ENCODE assay signal across 23 cellular contexts in the genomic region with DNA sequence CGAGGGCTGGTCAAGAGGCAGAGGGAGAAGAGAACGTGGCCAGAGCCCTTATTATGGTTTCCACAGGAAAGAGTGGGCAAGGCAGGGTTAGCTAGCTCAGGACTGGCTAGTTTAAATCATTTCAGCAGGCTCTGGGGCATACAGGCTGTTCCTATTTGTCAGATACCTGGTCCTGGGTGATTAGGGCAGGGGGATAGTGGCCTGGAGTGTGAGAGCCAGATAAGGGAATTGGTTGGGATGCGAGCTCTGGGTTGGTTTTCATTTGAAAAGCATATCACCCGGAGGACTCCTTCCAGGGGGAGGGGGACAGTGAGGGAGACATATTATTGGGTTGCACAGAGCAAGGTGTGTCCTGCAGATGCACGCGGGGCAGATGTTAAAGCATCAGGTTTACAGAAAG.
DNase-seq lines count a peak whose midpoint lies in the region; ATAC-seq and TF ChIP-seq lines count a peak whose summit lies in the region.
"Had no signal": no experiment of that assay in that cellular context is flagged by ENCODE, and none has a peak within 500 bp of the region (broad histone marks: within the 10 kb centered on the region; RNA-seq: fewer than 3 reads in every experiment).

No MANE protein-coding gene starts in this region.

- peaks cover 26% of the 10 kb centered on the region for H3K4me1 Mint-ChIP-seq in dendritic cell treated with granulocyte-macrophage colony-stimulating factor and Interleukin-4, amounts not matched to agents 40 ng/mL and 50 ng/mL, for 4 days (ENCODE audit: low read depth)

- intact Hi-C loops in dendritic cell treated with granulocyte-macrophage colony-stimulating factor and Interleukin-4, amounts not matched to agents 40 ng/mL and 50 ng/mL, for 4 days (cut with micrococcal nuclease): loop anchor here (5.0 kb wide), 2 partner anchors 75 to 805 kb away; no protein-coding TSS in a partner anchor

- peaks cover 11% of the 10 kb centered on the region for H3K27me3 ChIP-seq in osteoblast (ENCODE audit: insufficient read depth, low read length)
- H3K27me3 ChIP-seq: BE2C; BLaER1 treated with 17β-estradiol and CSF1 and Interleukin-3, amounts not matched to agents 10 nM and 100 nM had no signal

- no peak overlapping the region for H3K27ac ChIP-seq in osteoblast (ENCODE audit: low read depth, low read length)
- H3K27ac ChIP-seq: A549; BLaER1 treated with 17β-estradiol and CSF1 and Interleukin-3, amounts not matched to agents 10 nM and 100 nM had no signal

- H3K36me3 Mint-ChIP-seq in dendritic cell treated with granulocyte-macrophage colony-stimulating factor and Interleukin-4, amounts not matched to agents 40 ng/mL and 50 ng/mL, for 4 days (ENCODE audit: low read depth): no peaks in the 10 kb centered on the region
- H3K36me3 Mint-ChIP-seq: CD14-positive monocyte; CD8-positive, alpha-beta memory T cell had no signal

- H3K27ac Mint-ChIP-seq in dendritic cell treated with granulocyte-macrophage colony-stimulating factor and Interleukin-4, amounts not matched to agents 40 ng/mL and 50 ng/mL, for 4 days: peak overlapping the region; percentile 15
- H3K27ac Mint-ChIP-seq: CD4-positive, alpha-beta T cell; GM23338; H9 had no signal

- H3K79me2 ChIP-seq in osteoblast (ENCODE audit: insufficient read depth, low read length): no peaks in the 10 kb centered on the region

- H3K4me1 ChIP-seq in osteoblast (ENCODE audit: insufficient read depth, low read length): peaks cover 10% of the 10 kb centered on the region
- H3K4me1 ChIP-seq: BE2C had no signal

- H3K27me3 Mint-ChIP-seq in dendritic cell treated with granulocyte-macrophage colony-stimulating factor and Interleukin-4, amounts not matched to agents 40 ng/mL and 50 ng/mL, for 4 days: peaks cover 19% of the 10 kb centered on the region
- H3K27me3 Mint-ChIP-seq: CD4-positive, alpha-beta T cell had no signal

- no peaks in the 10 kb centered on the region for H3K9me3 ChIP-seq in osteoblast (ENCODE audit: low read depth, low read length)
- H3K9me3 ChIP-seq: A549, BE2C had no signal

- H3K4me2 ChIP-seq in osteoblast (ENCODE audit: insufficient read depth, low read length): no peak overlapping the region
- H3K4me2 ChIP-seq: A549; BLaER1 treated with 17β-estradiol and CSF1 and Interleukin-3, amounts not matched to agents 10 nM and 100 nM; GM23338 had no signal

- peak; percentile 58 for DNase-seq in CMK (ENCODE audit: low read depth)
- peak; percentile 35 for DNase-seq in OCI-M2 (lab: John Stamatoyannopoulos, UW; ENCODE audit: unreplicated experiment)
- DNase-seq in osteoblast (ENCODE audit: insufficient read length, low spot score, missing footprints): no peak
- no peak for DNase-seq in MV-4-11 (lab: John Stamatoyannopoulos, UW)
- DNase-seq: 8988T; ACHN; AML-193; BE2C; Calu3; CD4-positive, alpha-beta T cell; CD8-positive, alpha-beta memory T cell; COR-L47; DMS53; DMS79 treated with DMSO at 0.1 percent for 48 hours; GF-D8; H9 had no signal

- no peaks in the 10 kb centered on the region for H3K36me3 ChIP-seq in osteoblast (ENCODE audit: insufficient read depth, low read length)
- H3K36me3 ChIP-seq: BE2C; BLaER1 treated with 17β-estradiol and CSF1 and Interleukin-3, amounts not matched to agents 10 nM and 100 nM had no signal

- no peak for TF ChIP-seq CTCF in osteoblast (IDR thresholded peaks at IDR 0.05; ENCODE audit: extremely low read depth, low read depth, low read length)

- no peak overlapping the region for H2AFZ ChIP-seq in osteoblast (ENCODE audit: low read length)
- H2AFZ ChIP-seq: GM23338 had no signal

- no peak overlapping the region for H3K4me3 ChIP-seq in osteoblast (ENCODE audit: insufficient read depth, low read length)
- H3K4me3 ChIP-seq: A549; BLaER1 treated with 17β-estradiol and CSF1 and Interleukin-3, amounts not matched to agents 10 nM and 100 nM; GM23338 had no signal

- H3K9me3 Mint-ChIP-seq in dendritic cell treated with granulocyte-macrophage colony-stimulating factor and Interleukin-4, amounts not matched to agents 40 ng/mL and 50 ng/mL, for 4 days: no peaks in the 10 kb centered on the region
- H3K9me3 Mint-ChIP-seq: CD4-positive, alpha-beta T cell; CD8-positive, alpha-beta memory T cell; GM23338; H9 had no signal

- no peaks in the 10 kb centered on the region for H4K20me1 ChIP-seq in osteoblast (ENCODE audit: insufficient read depth, low read length)
- H4K20me1 ChIP-seq: BLaER1 treated with 17β-estradiol and CSF1 and Interleukin-3, amounts not matched to agents 10 nM and 100 nM had no signal

- ATAC-seq in HG03045 (IDR thresholded peaks at IDR 0.05; ENCODE audit: unreplicated experiment): no peak
- ATAC-seq: A549, GM23338, HCT116 had no signal

- H3K4me3 Mint-ChIP-seq in dendritic cell treated with granulocyte-macrophage colony-stimulating factor and Interleukin-4, amounts not matched to agents 40 ng/mL and 50 ng/mL, for 4 days: no peak overlapping the region
- H3K4me3 Mint-ChIP-seq: CD4-positive, alpha-beta T cell; GM23338; H9 had no signal

Comparison
In these comparisons a context has a peak if more than half of its experiments do, and no peak if none do; other contexts are left out.
1. DNase-seq: peak in CMK (single experiment) and OCI-M2 (single experiment); none in osteoblast (single experiment) and MV-4-11 (single experiment).